In genomic region chr17:47229535-47230443, GRCh38 we compare ENCODE assay signal across 8 cellular contexts. TPM values are rescaled to one million over a fixed set of nuclear protein-coding genes. Genes with fewer than 3 reads are reported as not detected.
DNase-seq lines count a peak whose midpoint lies in the region; ATAC-seq, FAIRE-seq and TF ChIP-seq lines count a peak whose summit lies in the region.

No MANE protein-coding gene starts in this region.

- H3K4me3 ChIP-seq in keratinocyte (ENCODE audit: control insufficient read depth in 2 of 3, extremely low read depth in 1 of 3, insufficient read depth in 2 of 3, low read depth in 1 of 3, low read length in 3 of 3): peak overlapping the region in 1 of 3 experiments; percentile 40

- peak overlapping the region; percentile 84 for H3K4me2 ChIP-seq in keratinocyte (ENCODE audit: control insufficient read depth, extremely low read depth, insufficient read depth, low read depth, low read length)

- H4K20me1 ChIP-seq in keratinocyte (ENCODE audit: control insufficient read depth, extremely low read depth, insufficient read depth, low read length): no peaks in the 10 kb centered on the region

- peak overlapping the region; percentile 5 for H3K9ac ChIP-seq in keratinocyte (ENCODE audit: control insufficient read depth, extremely low read depth, insufficient read depth, low read length)

- H3K9me3 ChIP-seq in keratinocyte (ENCODE audit: control insufficient read depth, low read depth, low read length): no peaks in the 10 kb centered on the region

- no peaks in the 10 kb centered on the region for H3K9me1 ChIP-seq in keratinocyte (ENCODE audit: control insufficient read depth, extremely low read depth, insufficient read depth, low read length)

- H3K27me3 ChIP-seq in keratinocyte (ENCODE audit: control insufficient read depth, extremely low read depth, insufficient read depth, low read length): peaks cover 9% of the 10 kb centered on the region

- H3K36me3 ChIP-seq in keratinocyte (ENCODE audit: control insufficient read depth in 2 of 2, extremely low read depth in 1 of 2, insufficient read depth in 2 of 2, low read length in 2 of 2): no peaks in the 10 kb centered on the region

- dilution Hi-C loops in keratinocyte (cut with MboI; ENCODE audit: extremely low pct_ligation_motif_present, low sequenced_read_pairs): no loop called here

- ATAC-seq in HG03103 (IDR thresholded peaks at IDR 0.05; ENCODE audit: low read depth, unreplicated experiment) (peak; percentile 52), GM18858 (IDR thresholded peaks at IDR 0.05; ENCODE audit: unreplicated experiment) (no peak)

- H2AFZ ChIP-seq in keratinocyte (ENCODE audit: control insufficient read depth, low read length): peak overlapping the region; percentile 27

- H3K79me2 ChIP-seq in keratinocyte (ENCODE audit: control insufficient read depth, insufficient read depth, low read length): no peaks in the 10 kb centered on the region

- H3K4me1 ChIP-seq in keratinocyte (ENCODE audit: control insufficient read depth, extremely low read depth, insufficient read depth, low read length): peaks cover 18% of the 10 kb centered on the region

- DNase-seq in EH (ENCODE audit: low read depth) (peak; percentile 93), NCI-H446 (lab: John Stamatoyannopoulos, UW) (peak; percentile 23 to 83), keratinocyte (ENCODE audit: low read depth, low spot score) (peak; percentile 38)
- DNase-seq in activated CD4-positive, CD25-positive, alpha-beta regulatory T cell (lab: John Stamatoyannopoulos, UW): peak; percentile 5 to 50 (median 20)
- DNase-seq in central memory CD4-positive, alpha-beta T cell: peak; percentile 53
- DNase-seq in stimulated activated CD4-positive, alpha-beta T cell treated with anti-CD3 and anti-CD28 coated beads, Interleukin-15, amount 100 ng/mL, for 1 hour (ENCODE audit: low read depth in 1 of 2, low spot score in 1 of 2): peak; percentile 37 to 43

- FAIRE-seq in keratinocyte (lab: Jason Lieb, UNC): peak; percentile 72

- peak; percentile 99 to 100 (median 99) for TF ChIP-seq CTCF in keratinocyte (optimal IDR thresholded peaks at IDR 0.05 in 1 of 3, IDR thresholded peaks at IDR 0.05 in 1 of 3, conservative IDR thresholded peaks at IDR 0.05 in 1 of 3; ENCODE audit: extremely low read depth in 1 of 3, insufficient read depth in 2 of 3, low read length in 3 of 3)

- no peak overlapping the region for H3K27ac ChIP-seq in keratinocyte (ENCODE audit: control insufficient read depth, insufficient read depth, low read length)

RNA-seq across cellular contexts. Expression of gene MYL4, which starts 20.6 kb away (rescaled TPM):
- not detected in 3 replicates for polyA plus RNA-seq in keratinocyte
- not detected for polyA plus RNA-seq in keratinocyte (2011; ENCODE audit: low read depth)
- not detected in 2 replicates for polyA plus RNA-seq in keratinocyte (2011; cell fraction: cytosol; rRNA removed)
- polyA plus RNA-seq in keratinocyte (2011; cell fraction: nucleus; rRNA removed): not detected in 2 replicates
- polyA plus RNA-seq in keratinocyte (2012; ENCODE audit: low replicate concordance): not detected in 2 replicates
- polyA minus RNA-seq in keratinocyte: not detected in 3 replicates
- polyA minus RNA-seq in keratinocyte (2011; cell fraction: cytosol; rRNA and poly(A)+ RNA removed): not detected
- not detected in 2 replicates for polyA minus RNA-seq in keratinocyte (2011; cell fraction: nucleus; rRNA and poly(A)+ RNA removed)

RNA-seq across cellular contexts. Expression of gene ITGB3, which starts 23.8 kb away (rescaled TPM):
- polyA plus RNA-seq in keratinocyte: not detected in 3 replicates
- not detected for polyA plus RNA-seq in keratinocyte (2011; ENCODE audit: low read depth)
- not detected in 2 replicates for polyA plus RNA-seq in keratinocyte (2011; cell fraction: cytosol; rRNA removed)
- 0.21 TPM in 1 of 2 replicates, not detected in the other for polyA plus RNA-seq in keratinocyte (2011; cell fraction: nucleus; rRNA removed)
- not detected in 2 replicates for polyA plus RNA-seq in keratinocyte (2012; ENCODE audit: low replicate concordance)
- polyA minus RNA-seq in keratinocyte: not detected in 3 replicates
- not detected for polyA minus RNA-seq in keratinocyte (2011; cell fraction: cytosol; rRNA and poly(A)+ RNA removed)
- 0.63 TPM in 1 of 2 replicates, not detected in the other for polyA minus RNA-seq in keratinocyte (2011; cell fraction: nucleus; rRNA and poly(A)+ RNA removed)

RNA-seq across cellular contexts. Expression of gene CDC27, which starts 40.7 kb away (rescaled TPM):
- polyA plus RNA-seq in keratinocyte: 70.8 to 95.6 TPM (median 94.0 TPM) in 3 replicates
- polyA plus RNA-seq in keratinocyte (2011; ENCODE audit: low read depth): 15.4 TPM
- polyA plus RNA-seq in keratinocyte (2011; cell fraction: cytosol; rRNA removed): 48.6 and 93.0 TPM in 2 replicates
- polyA plus RNA-seq in keratinocyte (2011; cell fraction: nucleus; rRNA removed): 70.8 TPM in 2 replicates
- polyA plus RNA-seq in keratinocyte (2012; ENCODE audit: low replicate concordance): 25.2 and 74.5 TPM in 2 replicates
- polyA minus RNA-seq in keratinocyte: 81.4 to 257 TPM (median 172 TPM) in 3 replicates
- 87.5 TPM for polyA minus RNA-seq in keratinocyte (2011; cell fraction: cytosol; rRNA and poly(A)+ RNA removed)
- polyA minus RNA-seq in keratinocyte (2011; cell fraction: nucleus; rRNA and poly(A)+ RNA removed): 45.7 and 98.0 TPM in 2 replicates

Comparison
In these comparisons a context has a peak if more than half of its experiments do, and no peak if none do; other contexts are left out.
1. DNase-seq: peak in every context shown above with its lines; median percentile 93 in EH; 53 in NCI-H446; 53 in central memory CD4-positive, alpha-beta T cell; 40 in stimulated activated CD4-positive, alpha-beta T cell treated with anti-CD3 and anti-CD28 coated beads, Interleukin-15, amount 100 ng/mL, for 1 hour; 38 in keratinocyte; 20 in activated CD4-positive, CD25-positive, alpha-beta regulatory T cell.